8 cellular contexts compared by ENCODE assay signal in the genomic region with DNA sequence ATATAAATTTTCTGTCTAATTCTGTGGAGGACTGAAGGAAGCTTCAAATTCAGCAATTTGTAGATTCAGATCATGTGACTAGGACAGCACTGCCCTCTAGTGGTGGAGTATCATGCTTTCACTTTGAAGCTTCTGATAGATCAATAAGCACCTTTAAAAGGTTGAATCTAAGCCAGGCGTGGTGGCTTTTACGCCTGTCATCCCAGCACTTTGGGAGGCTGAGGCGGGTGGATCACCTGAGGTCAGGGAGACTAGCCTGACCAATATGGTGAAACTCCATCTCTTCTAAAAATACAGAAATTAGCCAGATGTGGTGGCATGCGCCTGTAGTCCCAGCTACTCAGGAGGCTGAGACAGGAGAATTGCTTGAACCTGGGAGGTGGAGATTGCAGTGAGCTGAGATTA. TPM values are rescaled to one million over a fixed set of nuclear protein-coding genes. Genes with fewer than 3 reads are reported as not detected.
DNase-seq lines count a peak whose midpoint lies in the region; FAIRE-seq and TF ChIP-seq lines count a peak whose summit lies in the region.
"Not testable (repeated sequence)": the region's sequence is repeated elsewhere in the genome, so short reads cannot be mapped to it uniquely, and the experiment has no call there.

No MANE protein-coding gene starts in this region.

- peak; percentile 69 for DNase-seq in A673 (ENCODE audit: low spot score)
- DNase-seq in GM12892 (ENCODE audit: insufficient read length): not testable (repeated sequence)
- DNase-seq in NCI-H1092 (lab: John Stamatoyannopoulos, UW): peak; percentile 55
- peak; percentile 63 for DNase-seq in RPMI7951 (ENCODE audit: low read depth)
- peak; percentile 4 for DNase-seq in activated CD8-positive, alpha-beta memory T cell treated with anti-CD3 and anti-CD28 coated beads, Interleukin-2, amount 50 U/mL, for 1 hour (ENCODE audit: extremely low read depth)
- peak; percentile 67 to 78 for DNase-seq in dermis microvascular lymphatic vessel endothelial cell (ENCODE audit: low read depth in 2 of 2)
- DNase-seq in left kidney (ENCODE audit: low read depth, low spot score): peak; percentile 62
- DNase-seq in stimulated activated CD4-positive, alpha-beta T cell treated with anti-CD3 and anti-CD28 coated beads, Interleukin-15, amount 100 ng/mL, for 24 hours: peak; percentile 68

- TF ChIP-seq POLR2A in GM12892 (IDR thresholded peaks at IDR 0.05; ENCODE audit: low read depth, low read length): not testable (repeated sequence)

- not testable (repeated sequence) for H3K9me3 ChIP-seq in A673 (ENCODE audit: low read depth, low read length, poor library complexity, severe bottlenecking)

- intact Hi-C loops in A673 (cut with micrococcal nuclease; ENCODE audit: unreplicated experiment): loop anchor here (1.0 to 5.0 kb wide), 4 partner anchors 36 to 106 kb away; no protein-coding TSS in a partner anchor

- peak; percentile 79 for TF ChIP-seq CTCF in A673 (conservative IDR thresholded peaks at IDR 0.05; ENCODE audit: low read depth, low read length)

- not testable (repeated sequence) for BruUV-seq in A673 (replicated peaks; lab: Mats Ljungman, UMichigan)

- POLR2A ChIA-PET in A673 (lab: Charles Lee; ENCODE audit: low non-redundant PET): not testable (repeated sequence)

- H3K36me3 ChIP-seq in A673 (ENCODE audit: insufficient read depth, low read length, poor library complexity, severe bottlenecking): not testable (repeated sequence)

- FAIRE-seq in GM12892 (lab: Jason Lieb, UNC): peak; percentile 87

- H3K27ac ChIP-seq in A673 (ENCODE audit: low read depth, low read length, poor library complexity, severe bottlenecking): not testable (repeated sequence)

- H3K4me1 ChIP-seq in A673 (ENCODE audit: insufficient read depth, low read length, poor library complexity, severe bottlenecking): peaks cover 30% of the 10 kb centered on the region

- H3K27me3 ChIP-seq in A673 (replicated peaks; ENCODE audit: insufficient read depth, low read depth, low read length, poor library complexity): not testable (repeated sequence)

- CTCF ChIA-PET in A673 (lab: Charles Lee): interaction anchor here (0.6 to 1.5 kb wide), 11 partner anchors 8 to 214 kb away, joined by 3 to 26 read pairs (median 5); no protein-coding TSS in a partner anchor

- H3K4me3 ChIP-seq in A673 (ENCODE audit: low read depth, low read length, poor library complexity, severe bottlenecking): not testable (repeated sequence)

RNA-seq across cellular contexts. Expression of gene IGF2BP2, which starts 56.3 kb away (rescaled TPM):
- total RNA-seq in A673 (2021) (66.2 and 77.2 TPM in 2 replicates), dermis microvascular lymphatic vessel endothelial cell (26.8 and 33.6 TPM in 2 replicates)
- polyA plus RNA-seq in GM12892 (2012; ENCODE audit: missing spikeins): not detected
- 29.2 and 31.5 TPM in 2 replicates for total RNA-seq in RPMI7951 (2014; rRNA removed; shearing (Covaris generic))
